1 cellular context compared by ENCODE assay signal in the genomic region with DNA sequence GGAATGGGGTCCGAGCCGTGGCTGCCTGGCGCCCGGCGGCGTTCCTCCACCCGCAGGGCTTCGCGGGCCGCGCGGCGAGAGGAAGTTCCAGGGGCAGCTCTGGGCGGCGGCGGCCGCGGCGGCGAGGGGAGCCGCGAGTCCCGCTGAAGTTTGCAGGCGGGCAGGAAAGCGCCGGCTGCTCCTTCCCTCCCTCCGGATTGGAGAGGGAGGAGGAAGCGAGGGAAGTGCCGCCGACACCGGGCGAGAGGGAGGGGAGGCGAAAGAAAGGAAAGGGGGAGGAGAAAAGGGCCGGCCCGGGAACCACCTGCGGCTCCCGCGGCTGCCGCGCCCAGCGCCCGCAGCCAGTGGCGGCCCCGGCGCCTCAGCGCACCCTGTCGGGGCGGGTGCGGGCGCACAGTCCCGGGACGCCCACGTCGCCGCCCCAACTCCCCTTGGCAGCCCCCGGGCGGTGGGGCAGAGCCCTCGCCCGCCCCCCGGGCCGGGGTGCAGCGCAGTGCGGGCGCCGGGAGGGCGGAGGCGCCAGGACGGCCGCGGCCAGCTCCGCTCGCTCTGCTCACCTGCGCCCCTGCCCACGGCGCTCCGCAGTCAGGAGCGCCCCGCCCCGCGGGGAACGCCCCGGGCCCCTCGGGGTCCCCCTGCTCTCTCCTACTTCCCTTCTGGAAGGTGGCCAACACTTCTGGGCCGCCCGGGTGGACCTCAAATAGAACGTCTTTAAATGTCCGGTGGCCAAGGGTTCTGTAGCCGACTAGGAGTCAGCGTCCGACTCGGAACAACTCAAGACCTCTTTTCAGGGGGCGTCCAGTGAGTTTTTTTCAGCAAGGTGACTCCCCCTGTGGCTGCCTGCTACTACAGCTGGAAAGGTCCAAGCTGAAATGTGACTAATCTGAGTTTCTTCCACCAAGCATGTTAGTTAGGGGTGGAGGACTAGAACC.
A peak's percentile ranks its signal among the peaks of the same experiment; 100 is the strongest.
TF ChIP-seq lines count a peak whose summit lies in the region.

No MANE protein-coding gene starts in this region.

TF ChIP-seq in HepG2, 621 proteins besides CTCF, POLR2A, EP300 and RAD21 (continued from another document and continues in another):
- TF ChIP-seq, protein P1, sequence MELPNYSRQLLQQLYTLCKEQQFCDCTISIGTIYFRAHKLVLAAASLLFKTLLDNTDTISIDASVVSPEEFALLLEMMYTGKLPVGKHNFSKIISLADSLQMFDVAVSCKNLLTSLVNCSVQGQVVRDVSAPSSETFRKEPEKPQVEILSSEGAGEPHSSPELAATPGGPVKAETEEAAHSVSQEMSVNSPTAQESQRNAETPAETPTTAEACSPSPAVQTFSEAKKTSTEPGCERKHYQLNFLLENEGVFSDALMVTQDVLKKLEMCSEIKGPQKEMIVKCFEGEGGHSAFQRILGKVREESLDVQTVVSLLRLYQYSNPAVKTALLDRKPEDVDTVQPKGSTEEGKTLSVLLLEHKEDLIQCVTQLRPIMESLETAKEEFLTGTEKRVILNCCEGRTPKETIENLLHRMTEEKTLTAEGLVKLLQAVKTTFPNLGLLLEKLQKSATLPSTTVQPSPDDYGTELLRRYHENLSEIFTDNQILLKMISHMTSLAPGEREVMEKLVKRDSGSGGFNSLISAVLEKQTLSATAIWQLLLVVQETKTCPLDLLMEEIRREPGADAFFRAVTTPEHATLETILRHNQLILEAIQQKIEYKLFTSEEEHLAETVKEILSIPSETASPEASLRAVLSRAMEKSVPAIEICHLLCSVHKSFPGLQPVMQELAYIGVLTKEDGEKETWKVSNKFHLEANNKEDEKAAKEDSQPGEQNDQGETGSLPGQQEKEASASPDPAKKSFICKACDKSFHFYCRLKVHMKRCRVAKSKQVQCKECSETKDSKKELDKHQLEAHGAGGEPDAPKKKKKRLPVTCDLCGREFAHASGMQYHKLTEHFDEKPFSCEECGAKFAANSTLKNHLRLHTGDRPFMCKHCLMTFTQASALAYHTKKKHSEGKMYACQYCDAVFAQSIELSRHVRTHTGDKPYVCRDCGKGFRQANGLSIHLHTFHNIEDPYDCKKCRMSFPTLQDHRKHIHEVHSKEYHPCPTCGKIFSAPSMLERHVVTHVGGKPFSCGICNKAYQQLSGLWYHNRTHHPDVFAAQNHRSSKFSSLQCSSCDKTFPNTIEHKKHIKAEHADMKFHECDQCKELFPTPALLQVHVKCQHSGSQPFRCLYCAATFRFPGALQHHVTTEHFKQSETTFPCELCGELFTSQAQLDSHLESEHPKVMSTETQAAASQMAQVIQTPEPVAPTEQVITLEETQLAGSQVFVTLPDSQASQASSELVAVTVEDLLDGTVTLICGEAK (IDR thresholded peaks at IDR 0.05): no peak
- TF ChIP-seq, protein P1 (CRISPR knock-in tag; IDR thresholded peaks at IDR 0.05): no peak
- TF ChIP-seq, protein P2, sequence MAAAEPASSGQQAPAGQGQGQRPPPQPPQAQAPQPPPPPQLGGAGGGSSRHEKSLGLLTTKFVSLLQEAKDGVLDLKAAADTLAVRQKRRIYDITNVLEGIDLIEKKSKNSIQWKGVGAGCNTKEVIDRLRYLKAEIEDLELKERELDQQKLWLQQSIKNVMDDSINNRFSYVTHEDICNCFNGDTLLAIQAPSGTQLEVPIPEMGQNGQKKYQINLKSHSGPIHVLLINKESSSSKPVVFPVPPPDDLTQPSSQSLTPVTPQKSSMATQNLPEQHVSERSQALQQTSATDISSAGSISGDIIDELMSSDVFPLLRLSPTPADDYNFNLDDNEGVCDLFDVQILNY (CRISPR knock-in tag; conservative IDR thresholded peaks at IDR 0.05): no peak
- TF ChIP-seq HNRNPH1 (optimal IDR thresholded peaks at IDR 0.05; ENCODE audit: low read depth, low read length): no peak
- no peak for TF ChIP-seq IKZF4 (CRISPR knock-in tag; IDR thresholded peaks at IDR 0.05; ENCODE audit: borderline replicate concordance, low read depth, not compliant biosample characterization)
- 0 out of 2 replicates have a peak, but pooled peaks have one; percentile 43 for TF ChIP-seq ARNT2 (CRISPR knock-in tag; IDR thresholded peaks at IDR 0.05; ENCODE audit: low read depth)
- no peak for TF ChIP-seq ZBTB21 (CRISPR knock-in tag; IDR thresholded peaks at IDR 0.05)
- TF ChIP-seq PPARG (CRISPR knock-in tag; conservative IDR thresholded peaks at IDR 0.05): no peak
- TF ChIP-seq SNAPC2 (CRISPR knock-in tag; IDR thresholded peaks at IDR 0.05): no peak
- TF ChIP-seq NONO (IDR thresholded peaks at IDR 0.05): no peak
- no peak for TF ChIP-seq NONO (CRISPR knock-in tag; conservative IDR thresholded peaks at IDR 0.05)
- TF ChIP-seq, protein P3, sequence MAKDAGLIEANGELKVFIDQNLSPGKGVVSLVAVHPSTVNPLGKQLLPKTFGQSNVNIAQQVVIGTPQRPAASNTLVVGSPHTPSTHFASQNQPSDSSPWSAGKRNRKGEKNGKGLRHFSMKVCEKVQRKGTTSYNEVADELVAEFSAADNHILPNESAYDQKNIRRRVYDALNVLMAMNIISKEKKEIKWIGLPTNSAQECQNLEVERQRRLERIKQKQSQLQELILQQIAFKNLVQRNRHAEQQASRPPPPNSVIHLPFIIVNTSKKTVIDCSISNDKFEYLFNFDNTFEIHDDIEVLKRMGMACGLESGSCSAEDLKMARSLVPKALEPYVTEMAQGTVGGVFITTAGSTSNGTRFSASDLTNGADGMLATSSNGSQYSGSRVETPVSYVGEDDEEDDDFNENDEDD (CRISPR knock-in tag; IDR thresholded peaks at IDR 0.05; ENCODE audit: borderline replicate concordance): peak; percentile 19; the same call in 1 of the 2 replicates
- peak; percentile 5; the same call in 1 of the 2 replicates for TF ChIP-seq GABPA (IDR thresholded peaks at IDR 0.05; ENCODE audit: low read depth, low read length)
- TF ChIP-seq GABPA (CRISPR knock-in tag; IDR thresholded peaks at IDR 0.05; ENCODE audit: low read depth): 0 out of 2 replicates have a peak, but pooled peaks have one; percentile 9
- 0 out of 2 replicates have a peak, but pooled peaks have one; percentile 11 for TF ChIP-seq MXD4 (CRISPR knock-in tag; IDR thresholded peaks at IDR 0.05)
- TF ChIP-seq NFKBIZ (CRISPR knock-in tag; IDR thresholded peaks at IDR 0.05): no peak; the same call in 1 of the 2 replicates
- no peak for TF ChIP-seq PTBP1 (IDR thresholded peaks at IDR 0.05; ENCODE audit: low read depth, low read length, poor library complexity, severe bottlenecking)
- TF ChIP-seq ZNF251 (CRISPR knock-in tag; IDR thresholded peaks at IDR 0.05): no peak
- TF ChIP-seq ZNF430 (CRISPR knock-in tag; IDR thresholded peaks at IDR 0.05): 0 out of 2 replicates have a peak, but pooled peaks have one; percentile 16
- no peak for TF ChIP-seq ZNF670 (CRISPR knock-in tag; IDR thresholded peaks at IDR 0.05; ENCODE audit: borderline replicate concordance)
- no peak for TF ChIP-seq PHB2 (IDR thresholded peaks at IDR 0.05; ENCODE audit: partially characterized antibody)
- TF ChIP-seq ZNF737 (CRISPR knock-in tag; IDR thresholded peaks at IDR 0.05; ENCODE audit: borderline replicate concordance): no peak
- TF ChIP-seq DNMT1 (CRISPR knock-in tag; IDR thresholded peaks at IDR 0.05): no peak
- TF ChIP-seq, protein P4, sequence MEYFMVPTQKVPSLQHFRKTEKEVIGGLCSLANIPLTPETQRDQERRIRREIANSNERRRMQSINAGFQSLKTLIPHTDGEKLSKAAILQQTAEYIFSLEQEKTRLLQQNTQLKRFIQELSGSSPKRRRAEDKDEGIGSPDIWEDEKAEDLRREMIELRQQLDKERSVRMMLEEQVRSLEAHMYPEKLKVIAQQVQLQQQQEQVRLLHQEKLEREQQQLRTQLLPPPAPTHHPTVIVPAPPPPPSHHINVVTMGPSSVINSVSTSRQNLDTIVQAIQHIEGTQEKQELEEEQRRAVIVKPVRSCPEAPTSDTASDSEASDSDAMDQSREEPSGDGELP (IDR thresholded peaks at IDR 0.05; ENCODE audit: borderline replicate concordance, low read depth): no peak; the same call in 1 of the 2 replicates
- no peak for TF ChIP-seq NR2F6 (IDR thresholded peaks at IDR 0.05)
- TF ChIP-seq NR2F6 (CRISPR knock-in tag; IDR thresholded peaks at IDR 0.05): no peak
- peak; percentile 38 for TF ChIP-seq TEAD3 (CRISPR knock-in tag; optimal IDR thresholded peaks at IDR 0.05; ENCODE audit: borderline replicate concordance)
- TF ChIP-seq ISX (CRISPR knock-in tag; conservative IDR thresholded peaks at IDR 0.05): no peak
- TF ChIP-seq KDM6A (CRISPR knock-in tag; IDR thresholded peaks at IDR 0.05; ENCODE audit: low read depth): no peak
- TF ChIP-seq ZSCAN25 (CRISPR knock-in tag; IDR thresholded peaks at IDR 0.05): peak; percentile 92
- no peak for TF ChIP-seq FIP1L1 (IDR thresholded peaks at IDR 0.05; ENCODE audit: borderline replicate concordance, insufficient read depth, low read depth, low read length)
- no peak for TF ChIP-seq ZNF296 (CRISPR knock-in tag; conservative IDR thresholded peaks at IDR 0.05)
- TF ChIP-seq ZIK1 (CRISPR knock-in tag; IDR thresholded peaks at IDR 0.05; ENCODE audit: borderline replicate concordance, low read depth): peak; percentile 15; the same call in 1 of the 2 replicates
- TF ChIP-seq, protein P5, sequence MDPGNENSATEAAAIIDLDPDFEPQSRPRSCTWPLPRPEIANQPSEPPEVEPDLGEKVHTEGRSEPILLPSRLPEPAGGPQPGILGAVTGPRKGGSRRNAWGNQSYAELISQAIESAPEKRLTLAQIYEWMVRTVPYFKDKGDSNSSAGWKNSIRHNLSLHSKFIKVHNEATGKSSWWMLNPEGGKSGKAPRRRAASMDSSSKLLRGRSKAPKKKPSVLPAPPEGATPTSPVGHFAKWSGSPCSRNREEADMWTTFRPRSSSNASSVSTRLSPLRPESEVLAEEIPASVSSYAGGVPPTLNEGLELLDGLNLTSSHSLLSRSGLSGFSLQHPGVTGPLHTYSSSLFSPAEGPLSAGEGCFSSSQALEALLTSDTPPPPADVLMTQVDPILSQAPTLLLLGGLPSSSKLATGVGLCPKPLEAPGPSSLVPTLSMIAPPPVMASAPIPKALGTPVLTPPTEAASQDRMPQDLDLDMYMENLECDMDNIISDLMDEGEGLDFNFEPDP (CRISPR knock-in tag; conservative IDR thresholded peaks at IDR 0.05): no peak
- 0 out of 2 replicates have a peak, but pooled peaks have one; percentile 17 for TF ChIP-seq ZNF160 (CRISPR knock-in tag; IDR thresholded peaks at IDR 0.05)
- peak; percentile 60; the same call in 1 of the 2 replicates for TF ChIP-seq SNAI1 (CRISPR knock-in tag; IDR thresholded peaks at IDR 0.05; ENCODE audit: borderline replicate concordance)
- peak; percentile 51; the same call in 1 of the 2 replicates for TF ChIP-seq ZFP90 (CRISPR knock-in tag; IDR thresholded peaks at IDR 0.05; ENCODE audit: borderline replicate concordance)
- no peak for TF ChIP-seq TBX2 (CRISPR knock-in tag; IDR thresholded peaks at IDR 0.05; ENCODE audit: borderline replicate concordance)
- TF ChIP-seq CREM (IDR thresholded peaks at IDR 0.05): no peak
- TF ChIP-seq CREM (CRISPR knock-in tag; IDR thresholded peaks at IDR 0.05): no peak
- TF ChIP-seq, protein P6, sequence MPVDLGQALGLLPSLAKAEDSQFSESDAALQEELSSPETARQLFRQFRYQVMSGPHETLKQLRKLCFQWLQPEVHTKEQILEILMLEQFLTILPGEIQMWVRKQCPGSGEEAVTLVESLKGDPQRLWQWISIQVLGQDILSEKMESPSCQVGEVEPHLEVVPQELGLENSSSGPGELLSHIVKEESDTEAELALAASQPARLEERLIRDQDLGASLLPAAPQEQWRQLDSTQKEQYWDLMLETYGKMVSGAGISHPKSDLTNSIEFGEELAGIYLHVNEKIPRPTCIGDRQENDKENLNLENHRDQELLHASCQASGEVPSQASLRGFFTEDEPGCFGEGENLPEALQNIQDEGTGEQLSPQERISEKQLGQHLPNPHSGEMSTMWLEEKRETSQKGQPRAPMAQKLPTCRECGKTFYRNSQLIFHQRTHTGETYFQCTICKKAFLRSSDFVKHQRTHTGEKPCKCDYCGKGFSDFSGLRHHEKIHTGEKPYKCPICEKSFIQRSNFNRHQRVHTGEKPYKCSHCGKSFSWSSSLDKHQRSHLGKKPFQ (CRISPR knock-in tag; IDR thresholded peaks at IDR 0.05; ENCODE audit: insufficient replicate concordance): peak; percentile 36
- peak; percentile 77 for TF ChIP-seq HIVEP1 (CRISPR knock-in tag; IDR thresholded peaks at IDR 0.05)
- TF ChIP-seq MBD4 (IDR thresholded peaks at IDR 0.05; ENCODE audit: borderline replicate concordance, low read length): no peak
- TF ChIP-seq ZNF260 (CRISPR knock-in tag; IDR thresholded peaks at IDR 0.05; ENCODE audit: borderline replicate concordance, low read depth): no peak
- TF ChIP-seq, protein P7, sequence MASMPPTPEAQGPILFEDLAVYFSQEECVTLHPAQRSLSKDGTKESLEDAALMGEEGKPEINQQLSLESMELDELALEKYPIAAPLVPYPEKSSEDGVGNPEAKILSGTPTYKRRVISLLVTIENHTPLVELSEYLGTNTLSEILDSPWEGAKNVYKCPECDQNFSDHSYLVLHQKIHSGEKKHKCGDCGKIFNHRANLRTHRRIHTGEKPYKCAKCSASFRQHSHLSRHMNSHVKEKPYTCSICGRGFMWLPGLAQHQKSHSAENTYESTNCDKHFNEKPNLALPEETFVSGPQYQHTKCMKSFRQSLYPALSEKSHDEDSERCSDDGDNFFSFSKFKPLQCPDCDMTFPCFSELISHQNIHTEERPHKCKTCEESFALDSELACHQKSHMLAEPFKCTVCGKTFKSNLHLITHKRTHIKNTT (CRISPR knock-in tag; IDR thresholded peaks at IDR 0.05): no peak
- no peak for TF ChIP-seq JDP2 (CRISPR knock-in tag; IDR thresholded peaks at IDR 0.05; ENCODE audit: borderline replicate concordance)
- no peak for TF ChIP-seq NBN (conservative IDR thresholded peaks at IDR 0.05)
